13 cellular contexts compared by ENCODE assay signal in genomic region chr19:42760949-42761631, GRCh38. TPM values are rescaled to one million over a fixed set of nuclear protein-coding genes. Genes with fewer than 3 reads are reported as not detected.
DNase-seq lines count a peak whose midpoint lies in the region; ATAC-seq and TF ChIP-seq lines count a peak whose summit lies in the region.
"Not testable (repeated sequence)": the region's sequence is repeated elsewhere in the genome, so short reads cannot be mapped to it uniquely, and the experiment has no call there.
"Had no signal": no experiment of that assay in that cellular context is flagged by ENCODE, and none has a peak within 500 bp of the region (broad histone marks: within the 10 kb centered on the region; RNA-seq: fewer than 3 reads in every experiment).

No MANE protein-coding gene starts in this region.

- not testable (repeated sequence) for H3K4me3 ChIP-seq in HEK293 (ENCODE audit: low read depth, low read length)
- H3K4me3 ChIP-seq in osteoblast (ENCODE audit: insufficient read depth, low read length), result peak overlapping the region; percentile 19

- in situ Hi-C loops in Caki2 (cut with HindIII; ENCODE audit: low pct_unique_long_range_greater_than_20kb, low sequenced_read_pairs), result not testable (repeated sequence)

- H3K9me3 ChIP-seq in HEK293 (ENCODE audit: control insufficient read depth, insufficient read depth, low read depth, low read length); osteoblast (ENCODE audit: low read depth, low read length): not testable (repeated sequence)

- not testable (repeated sequence) for H3K36me3 ChIP-seq in HEK293 (ENCODE audit: control insufficient read depth in 2 of 2, insufficient read depth in 1 of 2, low read length in 2 of 2); osteoblast (ENCODE audit: insufficient read depth, low read length)

- not testable (repeated sequence) for TF ChIP-seq CTCF in HEK293 (tag by site-specific recombination; IDR thresholded peaks at IDR 0.05); osteoblast (IDR thresholded peaks at IDR 0.05; ENCODE audit: extremely low read depth, low read depth, low read length)

- not testable (repeated sequence) for H3K4me1 Mint-ChIP-seq in activated T-cell treated with anti-CD3 and anti-CD28 coated beads, Interleukin-2, amount 50 U/mL, for 72 hours (ENCODE audit: low read depth)

- not testable (repeated sequence) for H3K79me2 ChIP-seq in osteoblast (ENCODE audit: insufficient read depth, low read length)

- H4K20me1 ChIP-seq in osteoblast (ENCODE audit: insufficient read depth, low read length), result not testable (repeated sequence)

- not testable (repeated sequence) for H3K27ac ChIP-seq in HEK293 (ENCODE audit: extremely low read depth, low read depth, low read length)
- peak overlapping the region; percentile 95 for H3K27ac ChIP-seq in osteoblast (ENCODE audit: low read depth, low read length)

- not testable (repeated sequence) for H3K27me3 ChIP-seq in osteoblast (ENCODE audit: insufficient read depth, low read length)

- not testable (repeated sequence) for H2AFZ ChIP-seq in osteoblast (ENCODE audit: low read length)

- H3K27ac Mint-ChIP-seq in activated T-cell treated with anti-CD3 and anti-CD28 coated beads, Interleukin-2, amount 50 U/mL, for 72 hours, result not testable (repeated sequence)

- POLR2A ChIA-PET in HEK293 (lab: Yijun Ruan, JAX), result interaction anchor here (0.6 kb wide), 1 partner anchor 1451 kb away, joined by 5 read pairs; the partner anchor contains the start of gene ZNF227

- H3K4me2 ChIP-seq in osteoblast (ENCODE audit: insufficient read depth, low read length), result peak overlapping the region; percentile 51

- not testable (repeated sequence) for ATAC-seq in activated T-cell treated with anti-CD3 and anti-CD28 coated beads, Interleukin-2, amount 50 U/mL, for 72 hours (replicated peaks in 1 of 2)

- not testable (repeated sequence) for H3K4me3 Mint-ChIP-seq in activated T-cell treated with anti-CD3 and anti-CD28 coated beads, Interleukin-2, amount 50 U/mL, for 72 hours

- peaks cover 14% of the 10 kb centered on the region for H3K27me3 Mint-ChIP-seq in activated T-cell treated with anti-CD3 and anti-CD28 coated beads, Interleukin-2, amount 50 U/mL, for 72 hours (ENCODE audit: low read depth)

- H3K36me3 Mint-ChIP-seq in activated T-cell treated with anti-CD3 and anti-CD28 coated beads, Interleukin-2, amount 50 U/mL, for 72 hours (ENCODE audit: insufficient read depth in 2 of 2), result not testable (repeated sequence)

- H3K4me1 ChIP-seq in HEK293 (ENCODE audit: control insufficient read depth, insufficient read depth, low read length), result not testable (repeated sequence)
- H3K4me1 ChIP-seq in osteoblast (ENCODE audit: insufficient read depth, low read length), result peaks cover 22% of the 10 kb centered on the region

- CTCF ChIA-PET in HEK293 (lab: Yijun Ruan, JAX), result interaction anchor here (0.6 to 3.0 kb wide), 6 partner anchors 12 to 323 kb away, joined by 3 to 15 read pairs (median 3); no protein-coding TSS in a partner anchor

- DNase-seq in Caki2 (ENCODE audit: low read depth) (peak; percentile 90), RPMI7951 (ENCODE audit: low read depth) (peak; percentile 80), cerebellum (ENCODE audit: low spot score) (peak; percentile 12), fibroblast of the conjunctiva (ENCODE audit: low read depth) (peak; percentile 60)
- peak; percentile 32 to 54 for DNase-seq in activated T-cell treated with anti-CD3 and anti-CD28 coated beads, Interleukin-2, amount 50 U/mL, for 72 hours
- DNase-seq in osteoblast (ENCODE audit: insufficient read length, low spot score, missing footprints), result not testable (repeated sequence)

- H3K9me3 Mint-ChIP-seq in activated T-cell treated with anti-CD3 and anti-CD28 coated beads, Interleukin-2, amount 50 U/mL, for 72 hours, result not testable (repeated sequence)

TF ChIP-seq in HEK293, 187 proteins besides CTCF, POLR2A, EP300 and RAD21:
- TF ChIP-seq ZFP37 (tag by site-specific recombination; IDR thresholded peaks at IDR 0.05) (0 out of 2 replicates have a peak, but pooled peaks have one; percentile 53), ZNF629 (tag by site-specific recombination; IDR thresholded peaks at IDR 0.05) (peak; percentile 87), FEZF1 (tag by site-specific recombination; IDR thresholded peaks at IDR 0.05) (peak; percentile 45), ZFP69B (tag by site-specific recombination; IDR thresholded peaks at IDR 0.05) (peak; percentile 83), ZNF366 (tag by site-specific recombination; conservative IDR thresholded peaks at IDR 0.05) (peak; percentile 88), ZNF394 (tag by site-specific recombination; IDR thresholded peaks at IDR 0.05; ENCODE audit: borderline replicate concordance) (peak; percentile 38; the same call in 1 of the 2 replicates), ZBTB21 (tag by site-specific recombination; IDR thresholded peaks at IDR 0.05) (peak; percentile 77), SP3 (tag by site-specific recombination; IDR thresholded peaks at IDR 0.05) (peak; percentile 56), HIC1 (tag by site-specific recombination; IDR thresholded peaks at IDR 0.05) (peak; percentile 73), ZBTB17 (tag by site-specific recombination; IDR thresholded peaks at IDR 0.05) (peak; percentile 44; the same call in 1 of the 2 replicates), KLF8 (tag by site-specific recombination; IDR thresholded peaks at IDR 0.05) (peak; percentile 75), ZNF24 (tag by site-specific recombination; IDR thresholded peaks at IDR 0.05) (0 out of 2 replicates have a peak, but pooled peaks have one; percentile 36), ZBTB48 (tag by site-specific recombination; IDR thresholded peaks at IDR 0.05) (peak; percentile 67)
- TF ChIP-seq, protein P1, sequence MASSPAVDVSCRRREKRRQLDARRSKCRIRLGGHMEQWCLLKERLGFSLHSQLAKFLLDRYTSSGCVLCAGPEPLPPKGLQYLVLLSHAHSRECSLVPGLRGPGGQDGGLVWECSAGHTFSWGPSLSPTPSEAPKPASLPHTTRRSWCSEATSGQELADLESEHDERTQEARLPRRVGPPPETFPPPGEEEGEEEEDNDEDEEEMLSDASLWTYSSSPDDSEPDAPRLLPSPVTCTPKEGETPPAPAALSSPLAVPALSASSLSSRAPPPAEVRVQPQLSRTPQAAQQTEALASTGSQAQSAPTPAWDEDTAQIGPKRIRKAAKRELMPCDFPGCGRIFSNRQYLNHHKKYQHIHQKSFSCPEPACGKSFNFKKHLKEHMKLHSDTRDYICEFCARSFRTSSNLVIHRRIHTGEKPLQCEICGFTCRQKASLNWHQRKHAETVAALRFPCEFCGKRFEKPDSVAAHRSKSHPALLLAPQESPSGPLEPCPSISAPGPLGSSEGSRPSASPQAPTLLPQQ (tag by site-specific recombination; IDR thresholded peaks at IDR 0.05), result peak; percentile 94

RNA-seq across cellular contexts. Expression of gene PSG8, which starts 4.4 kb away (rescaled TPM):
- not detected in 2 replicates for total RNA-seq in Caki2 (2014; rRNA removed; shearing (Covaris generic); ENCODE audit: low replicate concordance)
- not detected in 2 replicates for total RNA-seq in RPMI7951 (2014; rRNA removed; shearing (Covaris generic))
- not detected for total RNA-seq in activated T-cell treated with anti-CD3 and anti-CD28 coated beads, Interleukin-2, amount 50 U/mL, for 72 hours
- total RNA-seq in cerebellum, result not detected
- not detected in 2 replicates for total RNA-seq in osteoblast
- total RNA-seq: CD4-positive, CD25-positive, alpha-beta regulatory T cell; heart left ventricle; lung; naive thymus-derived CD4-positive, alpha-beta T cell; SJCRH30; vagina had no signal

RNA-seq across cellular contexts. Expression of gene PSG3, which starts 20.8 kb away (rescaled TPM):
- not detected in 2 replicates for total RNA-seq in Caki2 (2014; rRNA removed; shearing (Covaris generic); ENCODE audit: low replicate concordance)
- not detected in 2 replicates for total RNA-seq in RPMI7951 (2014; rRNA removed; shearing (Covaris generic))
- not detected for total RNA-seq in activated T-cell treated with anti-CD3 and anti-CD28 coated beads, Interleukin-2, amount 50 U/mL, for 72 hours
- total RNA-seq in cerebellum (0.36 TPM), osteoblast (not detected in 2 replicates)
- total RNA-seq: heart left ventricle, lung, SJCRH30, vagina had no signal
